Comparison of ENCODE assay signal across 8 cellular contexts in genomic region chr5:66742083-66742895, GRCh38.
A peak's percentile ranks its signal among the peaks of the same experiment; 100 is the strongest.
DNase-seq lines count a peak whose midpoint lies in the region; ATAC-seq and TF ChIP-seq lines count a peak whose summit lies in the region.

No MANE protein-coding gene starts in this region.

- H3K9me2 ChIP-seq in DOHH2 (replicated peaks; ENCODE audit: control insufficient read depth, low read length) (no peaks in the 10 kb centered on the region), neural cell (ENCODE audit: insufficient read depth, low read length) (no peaks in the 10 kb centered on the region)

- peak; percentile 27 for TF ChIP-seq CTCF in DOHH2 (IDR thresholded peaks at IDR 0.05; ENCODE audit: low read depth, low read length, poor library complexity, severe bottlenecking)
- peak; percentile 9 for TF ChIP-seq CTCF in neural cell (IDR thresholded peaks at IDR 0.05; ENCODE audit: poor library complexity, severe bottlenecking)

- H3K4me3 ChIP-seq in DOHH2 (ENCODE audit: low read length) = no peak overlapping the region
- H3K4me3 ChIP-seq in endocrine pancreas (ENCODE audit: control insufficient read depth, insufficient read depth, low read length) = peak overlapping the region; percentile 7
- H3K4me3 ChIP-seq in neural cell (ENCODE audit: low read length) = no peak overlapping the region

- H3K27ac ChIP-seq in DOHH2 (ENCODE audit: low read depth, low read length) = no peak overlapping the region
- H3K27ac ChIP-seq in neural cell (ENCODE audit: low read length) = no peak overlapping the region

- H3K9me3 ChIP-seq in DOHH2 (ENCODE audit: control insufficient read depth, insufficient read depth, low read length) (no peaks in the 10 kb centered on the region), endocrine pancreas (ENCODE audit: control insufficient read depth, low read length) (no peaks in the 10 kb centered on the region), neural cell (ENCODE audit: low read length) (no peaks in the 10 kb centered on the region)

- no peak overlapping the region for H2AFZ ChIP-seq in neural cell (ENCODE audit: low read depth, low read length)

- H3K36me3 ChIP-seq in DOHH2 (ENCODE audit: control insufficient read depth, low read length) = no peaks in the 10 kb centered on the region
- no peaks in the 10 kb centered on the region for H3K36me3 ChIP-seq in endocrine pancreas (ENCODE audit: control insufficient read depth, insufficient read depth, low read length)
- H3K36me3 ChIP-seq in neural cell (ENCODE audit: insufficient read depth, low read length) = no peaks in the 10 kb centered on the region

- H3F3A ChIP-seq in DOHH2 (ENCODE audit: control insufficient read depth, insufficient read depth) = no peaks in the 10 kb centered on the region
- H3F3A ChIP-seq in neural cell (ENCODE audit: insufficient read depth, low read length, poor library complexity, severe bottlenecking) = no peaks in the 10 kb centered on the region

- H3K4me1 ChIP-seq in DOHH2 (ENCODE audit: control insufficient read depth, low read length) (no peaks in the 10 kb centered on the region), endocrine pancreas (ENCODE audit: control insufficient read depth, insufficient read depth, low read length) (no peaks in the 10 kb centered on the region)

- TF ChIP-seq EP300 in neural cell (conservative IDR thresholded peaks at IDR 0.05; ENCODE audit: poor library complexity, severe bottlenecking) = no peak

- H3K9ac ChIP-seq in endocrine pancreas (ENCODE audit: control insufficient read depth, insufficient read depth, low read length) (peak overlapping the region; percentile 30), neural cell (ENCODE audit: low read length) (no peak overlapping the region)

- no peak for TF ChIP-seq RAD21 in neural cell (conservative IDR thresholded peaks at IDR 0.05)

- H4K20me1 ChIP-seq in DOHH2 (ENCODE audit: control insufficient read depth, insufficient read depth, low read depth, low read length) (no peaks in the 10 kb centered on the region), neural cell (ENCODE audit: insufficient read depth) (no peaks in the 10 kb centered on the region)

- ATAC-seq in GM19397 (IDR thresholded peaks at IDR 0.05; ENCODE audit: unreplicated experiment) (no peak), GM18502 (IDR thresholded peaks at IDR 0.05; ENCODE audit: poor library complexity, unreplicated experiment) (no peak)

- H3K79me2 ChIP-seq in DOHH2 (ENCODE audit: control insufficient read depth, low read length) = no peaks in the 10 kb centered on the region
- no peaks in the 10 kb centered on the region for H3K79me2 ChIP-seq in neural cell (replicated peaks; ENCODE audit: insufficient read depth, low read length)

- H3K27me3 ChIP-seq in DOHH2 (ENCODE audit: control insufficient read depth, low read length) (peaks cover 15% of the 10 kb centered on the region), endocrine pancreas (ENCODE audit: control insufficient read depth, insufficient read depth, low read length) (no peaks in the 10 kb centered on the region), neural cell (ENCODE audit: insufficient read depth, low read depth, low read length) (no peaks in the 10 kb centered on the region)

- H3K4me2 ChIP-seq in DOHH2 (ENCODE audit: low read length) (no peak overlapping the region), neural cell (ENCODE audit: low read length) (no peak overlapping the region)

- DNase-seq in M059J (ENCODE audit: low read depth) (peak; percentile 22), activated gamma-delta T cell (lab: John Stamatoyannopoulos, UW) (no peak), NCI-H2196 (lab: John Stamatoyannopoulos, UW; ENCODE audit: unreplicated experiment) (no peak)

TF ChIP-seq in neural cell, 6 proteins besides CTCF, POLR2A, EP300 and RAD21:
- TF ChIP-seq POLR2AphosphoS5 (IDR thresholded peaks at IDR 0.05) = no peak
- TF ChIP-seq MXI1 (conservative IDR thresholded peaks at IDR 0.05; ENCODE audit: poor library complexity, severe bottlenecking) = no peak
- TF ChIP-seq, protein P1, sequence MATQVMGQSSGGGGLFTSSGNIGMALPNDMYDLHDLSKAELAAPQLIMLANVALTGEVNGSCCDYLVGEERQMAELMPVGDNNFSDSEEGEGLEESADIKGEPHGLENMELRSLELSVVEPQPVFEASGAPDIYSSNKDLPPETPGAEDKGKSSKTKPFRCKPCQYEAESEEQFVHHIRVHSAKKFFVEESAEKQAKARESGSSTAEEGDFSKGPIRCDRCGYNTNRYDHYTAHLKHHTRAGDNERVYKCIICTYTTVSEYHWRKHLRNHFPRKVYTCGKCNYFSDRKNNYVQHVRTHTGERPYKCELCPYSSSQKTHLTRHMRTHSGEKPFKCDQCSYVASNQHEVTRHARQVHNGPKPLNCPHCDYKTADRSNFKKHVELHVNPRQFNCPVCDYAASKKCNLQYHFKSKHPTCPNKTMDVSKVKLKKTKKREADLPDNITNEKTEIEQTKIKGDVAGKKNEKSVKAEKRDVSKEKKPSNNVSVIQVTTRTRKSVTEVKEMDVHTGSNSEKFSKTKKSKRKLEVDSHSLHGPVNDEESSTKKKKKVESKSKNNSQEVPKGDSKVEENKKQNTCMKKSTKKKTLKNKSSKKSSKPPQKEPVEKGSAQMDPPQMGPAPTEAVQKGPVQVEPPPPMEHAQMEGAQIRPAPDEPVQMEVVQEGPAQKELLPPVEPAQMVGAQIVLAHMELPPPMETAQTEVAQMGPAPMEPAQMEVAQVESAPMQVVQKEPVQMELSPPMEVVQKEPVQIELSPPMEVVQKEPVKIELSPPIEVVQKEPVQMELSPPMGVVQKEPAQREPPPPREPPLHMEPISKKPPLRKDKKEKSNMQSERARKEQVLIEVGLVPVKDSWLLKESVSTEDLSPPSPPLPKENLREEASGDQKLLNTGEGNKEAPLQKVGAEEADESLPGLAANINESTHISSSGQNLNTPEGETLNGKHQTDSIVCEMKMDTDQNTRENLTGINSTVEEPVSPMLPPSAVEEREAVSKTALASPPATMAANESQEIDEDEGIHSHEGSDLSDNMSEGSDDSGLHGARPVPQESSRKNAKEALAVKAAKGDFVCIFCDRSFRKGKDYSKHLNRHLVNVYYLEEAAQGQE (IDR thresholded peaks at IDR 0.05; ENCODE audit: borderline replicate concordance) = no peak
- TF ChIP-seq TAF1 (IDR thresholded peaks at IDR 0.05; ENCODE audit: low read depth) = no peak
- TF ChIP-seq SMC3 (conservative IDR thresholded peaks at IDR 0.05; ENCODE audit: poor library complexity) = no peak
- TF ChIP-seq EZH2 (IDR thresholded peaks at IDR 0.05; ENCODE audit: borderline replicate concordance, insufficient read depth, low read length, poor library complexity, severe bottlenecking) = no peak
TF ChIP-seq in neural cell: peak in this region for 0.
